In the genomic region with DNA sequence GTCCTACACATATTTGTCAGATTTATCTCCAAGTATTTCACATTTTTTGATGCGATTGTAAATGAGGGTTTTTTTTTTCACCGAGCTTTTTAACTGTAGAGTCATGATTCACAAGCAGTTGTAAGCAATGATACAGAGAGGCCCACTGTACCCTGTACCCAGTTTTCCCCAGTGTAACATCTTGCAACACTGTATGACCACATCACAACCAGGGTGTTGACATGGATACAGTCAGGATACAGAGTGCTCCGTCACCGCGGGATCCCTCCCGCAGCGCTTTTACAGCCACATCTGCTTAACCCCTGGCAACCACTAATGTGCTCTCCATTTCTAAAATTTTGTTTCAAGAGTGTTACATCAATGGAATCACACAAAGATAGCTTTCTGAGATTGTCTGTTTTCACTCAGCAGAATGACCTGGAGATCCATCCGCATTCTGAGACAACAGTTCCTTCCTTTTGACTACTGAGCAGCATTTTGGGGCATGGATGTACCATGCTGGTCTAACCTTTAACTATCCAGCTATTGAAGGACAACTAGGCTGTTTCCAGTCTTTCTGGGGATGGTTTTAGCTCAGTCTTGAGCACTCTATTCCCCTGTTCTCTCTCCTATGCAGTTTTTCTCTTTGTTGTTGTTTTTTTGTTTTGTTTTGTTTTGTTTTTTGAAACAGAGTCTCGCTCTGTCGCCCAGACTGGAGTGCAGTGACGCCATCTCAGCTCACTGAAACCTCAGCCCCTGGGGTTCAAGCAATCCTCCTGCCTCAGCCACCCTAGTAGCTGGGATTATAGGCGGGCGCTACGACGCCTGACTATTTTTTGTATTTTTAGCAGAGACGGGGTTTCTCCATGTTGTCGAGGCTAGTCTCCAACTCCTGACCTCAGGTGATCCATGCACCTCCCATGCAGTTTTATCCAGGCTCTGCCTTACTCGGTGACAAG, we compare ENCODE assay signal across 13 cellular contexts. TPM values are rescaled to one million over a fixed set of nuclear protein-coding genes. Genes with fewer than 3 reads are reported as not detected.
DNase-seq lines count a peak whose midpoint lies in the region; FAIRE-seq and TF ChIP-seq lines count a peak whose summit lies in the region.
"Had no signal": no experiment of that assay in that cellular context is flagged by ENCODE, and none has a peak within 500 bp of the region (broad histone marks: within the 10 kb centered on the region; RNA-seq: fewer than 3 reads in every experiment).

No MANE protein-coding gene starts in this region.

- H3K23me2 ChIP-seq in H1 (ENCODE audit: low read depth, low read length): peaks cover 10% of the 10 kb centered on the region

- no peak overlapping the region for H2BK5ac ChIP-seq in H1 (ENCODE audit: low read depth, low read length)

- no peak for FAIRE-seq in H1 (lab: Jason Lieb, UNC)

- H3K4me1 ChIP-seq in H1 (replicated peaks in 1 of 4; ENCODE audit: control insufficient read depth in 3 of 4, insufficient read depth in 4 of 4, low read length in 3 of 4): no peaks in the 10 kb centered on the region
- H3K4me1 ChIP-seq: gastrocnemius medialis had no signal

- H3K4me3 ChIP-seq in AG10803 (ENCODE audit: low read length) (no peak overlapping the region), H1 (ENCODE audit: extremely low read depth in 1 of 4, insufficient read depth in 2 of 4, low read depth in 3 of 4, low read length in 4 of 4) (no peak overlapping the region)
- H3K4me3 ChIP-seq: cardiac muscle cell, gastrocnemius medialis, lung had no signal

- H3K23ac ChIP-seq in H1 (ENCODE audit: insufficient read length): no peak overlapping the region

- H3K9ac ChIP-seq in H1 (replicated peaks in 1 of 4; ENCODE audit: extremely low read depth in 1 of 4, low read depth in 3 of 4, low read length in 3 of 4): 0 out of 7 replicates have a peak overlapping the region, but pooled peaks of 1 of the 4 experiments have one; percentile 3

- peaks cover 0 to 14% of the 10 kb centered on the region in 2 experiments for H4K20me1 ChIP-seq in H1 (replicated peaks in 1 of 2; ENCODE audit: control insufficient read depth in 1 of 2, insufficient read depth in 2 of 2, low read length in 2 of 2)

- POLR2A ChIA-PET in H1 (lab: Charles Lee; ENCODE audit: partially characterized antibody): interaction anchor here (1.1 to 2.4 kb wide), 2 partner anchors 10 to 14 kb away, joined by 3 to 6 read pairs; no protein-coding TSS in a partner anchor

- H3K4ac ChIP-seq in H1 (replicated peaks; ENCODE audit: insufficient read length, low read depth, low read length): no peak overlapping the region

- no peak for TF ChIP-seq POLR2A in H1 (IDR thresholded peaks at IDR 0.05; ENCODE audit: control extremely low read depth in 1 of 2, low read depth in 2 of 2, low read length in 2 of 2)

- H3K27ac ChIP-seq in H1 (ENCODE audit: low read depth, low read length): no peak overlapping the region
- H3K27ac ChIP-seq: cardiac muscle cell, gastrocnemius medialis had no signal

- TF ChIP-seq RAD21 in H1 (IDR thresholded peaks at IDR 0.05 in 1 of 2, conservative IDR thresholded peaks at IDR 0.05 in 1 of 2; ENCODE audit: low read depth in 2 of 2, low read length in 2 of 2): no peak

- no peak overlapping the region for H2AFZ ChIP-seq in H1 (ENCODE audit: low read length)

- no peak for TF ChIP-seq EP300 in H1 (IDR thresholded peaks at IDR 0.05; ENCODE audit: borderline replicate concordance in 1 of 2, low read depth in 2 of 2, low read length in 2 of 2)

- 83% methylated on average over 18 of the region's 18 CpGs; no CpG with 5 or more reads in 1 of the 2 experiments for WGBS in H1 (ENCODE audit: extremely low coverage in 1 of 2, insufficient coverage in 1 of 2, insufficient read length in 1 of 2, insufficient replicate concordance in 2 of 2, low coverage in 1 of 2, low lambda C conversion rate in 2 of 2, missing lambda C conversion rate in 1 of 2), 2 experiments

- no peaks in the 10 kb centered on the region; a peak in 1 of 8 replicates for H3K36me3 ChIP-seq in H1 (ENCODE audit: control insufficient read depth in 2 of 4, insufficient read depth in 4 of 4, low read length in 3 of 4)
- H3K36me3 ChIP-seq: cardiac muscle cell, gastrocnemius medialis had no signal

- no peak overlapping the region for H4K91ac ChIP-seq in H1 (replicated peaks; ENCODE audit: insufficient read length, low read length)

- no peak overlapping the region for H2BK20ac ChIP-seq in H1 (ENCODE audit: low read length)

- no peak overlapping the region for H4K5ac ChIP-seq in H1 (ENCODE audit: insufficient read length, low read depth, low read length)

- peaks cover 0 to 6% of the 10 kb centered on the region in 2 experiments; a peak in 1 of 4 replicates for H3K79me2 ChIP-seq in H1 (ENCODE audit: control insufficient read depth in 1 of 2, insufficient read depth in 2 of 2, low read length in 2 of 2)

- DNase-seq in AG10803 (ENCODE audit: low read depth): peak; percentile 98
- DNase-seq in HS-5 (ENCODE audit: low read depth): peak; percentile 28
- DNase-seq in H1 (ENCODE audit: low read depth in 1 of 2, low spot score in 2 of 2): no peak
- DNase-seq in myocyte (ENCODE audit: low read depth): peak; percentile 41
- no peak for DNase-seq in pons (ENCODE audit: low spot score)
- no peak for DNase-seq in NCI-H1105 (lab: John Stamatoyannopoulos, UW)
- DNase-seq in GM13976 (ENCODE audit: low spot score): no peak
- no peak for DNase-seq in NCI-H1694 treated with DMSO at 0.1 percent for 48 hours (lab: John Stamatoyannopoulos, UW)
- DNase-seq: gastrocnemius medialis, NCI-H524 treated with DMSO at 0.1 percent for 48 hours had no signal

- 0 out of 7 replicates have a peak, but pooled peaks cover 0 to 3% (median 0%) of the 10 kb centered on the region in 4 experiments for H3K27me3 ChIP-seq in H1 (replicated peaks in 1 of 4; ENCODE audit: control insufficient read depth in 3 of 4, extremely low read depth in 1 of 4, insufficient read depth in 3 of 4, low read length in 3 of 4)
- H3K27me3 ChIP-seq: cardiac muscle cell had no signal

- no peak overlapping the region for H3K56ac ChIP-seq in H1 (replicated peaks; ENCODE audit: insufficient read length, low read depth, low read length)

- CTCF ChIA-PET in H1 (lab: Charles Lee; ENCODE audit: partially characterized antibody): interaction anchor here (0.8 to 4.4 kb wide), 7 partner anchors 8 to 21 kb away, joined by 3 to 32 read pairs (median 5); no protein-coding TSS in a partner anchor

- H4K8ac ChIP-seq in H1 (ENCODE audit: extremely low read depth, insufficient read depth, low read length): no peak overlapping the region

- H2BK12ac ChIP-seq in H1 (ENCODE audit: low read depth, low read length): no peak overlapping the region

- H2BK15ac ChIP-seq in H1 (ENCODE audit: low read length): no peak overlapping the region

- no peak overlapping the region for H2BK120ac ChIP-seq in H1 (replicated peaks; ENCODE audit: low read depth, low read length)

- no peaks in the 10 kb centered on the region for H3K9me3 ChIP-seq in H1 (ENCODE audit: insufficient read depth in 2 of 2, low read depth in 1 of 2, low read length in 1 of 2)
- H3K9me3 ChIP-seq: gastrocnemius medialis had no signal

- in situ Hi-C loops in GM13976 (cut with MboI; ENCODE audit: low sequenced_read_pairs, unreplicated experiment): no loop called here

- H3K79me1 ChIP-seq in H1 (ENCODE audit: low read depth, low read length): no peaks in the 10 kb centered on the region

- H2AK5ac ChIP-seq in H1 (ENCODE audit: low read depth, low read length): no peak overlapping the region

- no peak overlapping the region for H3K14ac ChIP-seq in H1 (ENCODE audit: insufficient read length)

- H3K18ac ChIP-seq in H1 (ENCODE audit: extremely low read depth, low read length): no peak overlapping the region

- no peak for TF ChIP-seq CTCF in AG10803 (conservative IDR thresholded peaks at IDR 0.05; ENCODE audit: low read length)
- no peak for TF ChIP-seq CTCF in H1 (IDR thresholded peaks at IDR 0.05; ENCODE audit: control extremely low read depth in 1 of 3, insufficient read depth in 1 of 3, low read depth in 1 of 3, low read length in 3 of 3)
- no peak for TF ChIP-seq CTCF in GM13976 (IDR thresholded peaks at IDR 0.05; ENCODE audit: borderline replicate concordance, control extremely low read depth, extremely low read depth, insufficient read depth, missing control alignments)

- H3K4me2 ChIP-seq in H1 (ENCODE audit: insufficient read depth in 1 of 2, low read depth in 2 of 2, low read length in 2 of 2): no peak overlapping the region

TF ChIP-seq in H1, 55 proteins besides CTCF, POLR2A, EP300 and RAD21:
- TF ChIP-seq CEBPB (IDR thresholded peaks at IDR 0.05; ENCODE audit: low read depth, low read length): peak; percentile 57; the same call in 1 of the 2 replicates
- TF ChIP-seq KDM4A (IDR thresholded peaks at IDR 0.05; ENCODE audit: low read depth, low read length, severe bottlenecking): no peak

RNA-seq across cellular contexts. Expression of a gene that starts 25.9 kb away (rescaled TPM):
- 17.8 and 18.6 TPM in 2 replicates for total RNA-seq in H1 (2021; fragmentation: NEBNext Ultra II Directional; extraction: Animal tissue kit (Norgen Biotek cat#: 25700))
- 14.3 and 19.7 TPM in 2 replicates for polyA plus RNA-seq in H1 (2011; rRNA removed)
- 15.7 TPM for polyA plus RNA-seq in H1 (2011; cell fraction: cytosol; rRNA removed)
- 60.7 TPM for polyA plus RNA-seq in H1 (2011; cell fraction: nucleus; rRNA removed)
- 5.2 to 15.3 TPM (median 12.7 TPM) in 4 replicates for polyA plus RNA-seq in H1 (2012, experiment 1 of 2)
- 10.9 TPM for polyA plus RNA-seq in H1 (2012, experiment 2 of 2)
- 5.4 TPM for polyA plus RNA-seq in H1 (2013, experiment 1 of 2)
- polyA plus RNA-seq in H1 (2013, experiment 2 of 2): 4.6 TPM
- polyA minus RNA-seq in H1 (2011; rRNA and poly(A)+ RNA removed): 10.2 and 12.8 TPM in 2 replicates
- polyA minus RNA-seq in H1 (2011; cell fraction: cytosol; rRNA and poly(A)+ RNA removed): 18.2 TPM
- 42.1 TPM for polyA minus RNA-seq in H1 (2011; cell fraction: nucleus; rRNA and poly(A)+ RNA removed)
- total RNA-seq in myocyte: not detected in 2 replicates
- not detected for polyA plus RNA-seq in myocyte (2012)
- total RNA-seq: gastrocnemius medialis, T-cell had no signal

RNA-seq across cellular contexts. Expression of a gene that starts 48.4 kb away (rescaled TPM):
- total RNA-seq in H1 (2021; fragmentation: NEBNext Ultra II Directional; extraction: Animal tissue kit (Norgen Biotek cat#: 25700)): 0.61 and 1.5 TPM in 2 replicates
- polyA plus RNA-seq in H1 (2011; rRNA removed): 0.39 and 0.58 TPM in 2 replicates
- 0.47 TPM for polyA plus RNA-seq in H1 (2011; cell fraction: cytosol; rRNA removed)
- 1.1 TPM for polyA plus RNA-seq in H1 (2011; cell fraction: nucleus; rRNA removed)
- 0.34 to 0.76 TPM (median 0.43 TPM) in 4 replicates for polyA plus RNA-seq in H1 (2012, experiment 1 of 2)
- 0.08 TPM for polyA plus RNA-seq in H1 (2012, experiment 2 of 2)
- polyA plus RNA-seq in H1 (2013, experiment 1 of 2): 0.43 TPM
- polyA plus RNA-seq in H1 (2013, experiment 2 of 2): 0.44 TPM
- polyA minus RNA-seq in H1 (2011; rRNA and poly(A)+ RNA removed): 0.46 and 1.0 TPM in 2 replicates
- polyA minus RNA-seq in H1 (2011; cell fraction: cytosol; rRNA and poly(A)+ RNA removed): 1.8 TPM
- polyA minus RNA-seq in H1 (2011; cell fraction: nucleus; rRNA and poly(A)+ RNA removed): 1.3 TPM
- total RNA-seq in myocyte: 0.03 TPM in 1 of 2 replicates, not detected in the other
- polyA plus RNA-seq in myocyte (2012): 0.58 TPM

Comparison
In these comparisons a context has a peak if more than half of its experiments do, and no peak if none do; other contexts are left out.
1. DNase-seq: peak in AG10803 (single experiment), HS-5 (single experiment) and myocyte (single experiment); none in H1 (0 of 2), pons (single experiment), NCI-H1105 (single experiment), GM13976 (single experiment) and NCI-H1694 treated with DMSO at 0.1 percent for 48 hours (single experiment).
2. RNA of a gene that starts 25.9 kb away (total RNA-seq): 17.8 to 18.6 TPM in H1; not detected in myocyte; every median in the first group is over 10 times any median in the second.